Comparison of ENCODE assay signal across 1 cellular context in genomic region chr3:52056968-52057805, GRCh38.
A peak's percentile ranks its signal among the peaks of the same experiment; 100 is the strongest.
TF ChIP-seq lines count a peak whose summit lies in the region.

No MANE protein-coding gene starts in this region.

TF ChIP-seq in HepG2, 621 proteins besides CTCF, POLR2A, EP300 and RAD21 (continued from another document and continues in another):
- TF ChIP-seq GMEB1 (CRISPR knock-in tag; IDR thresholded peaks at IDR 0.05; ENCODE audit: borderline replicate concordance) (peak; percentile 10; the same call in 1 of the 2 replicates), PRDM4 (CRISPR knock-in tag; IDR thresholded peaks at IDR 0.05; ENCODE audit: borderline replicate concordance) (no peak), DPF2 (CRISPR knock-in tag; IDR thresholded peaks at IDR 0.05; ENCODE audit: borderline replicate concordance, low read depth) (no peak), NBN (conservative IDR thresholded peaks at IDR 0.05) (no peak), ZNF331 (CRISPR knock-in tag; IDR thresholded peaks at IDR 0.05) (no peak), ZNF414 (CRISPR knock-in tag; IDR thresholded peaks at IDR 0.05) (0 out of 2 replicates have a peak, but pooled peaks have one; percentile 50), ZNF44 (CRISPR knock-in tag; IDR thresholded peaks at IDR 0.05) (no peak), ZNF264 (CRISPR knock-in tag; IDR thresholded peaks at IDR 0.05) (no peak), ZNF629 (CRISPR knock-in tag; conservative IDR thresholded peaks at IDR 0.05) (no peak), ARNTL (CRISPR knock-in tag; IDR thresholded peaks at IDR 0.05) (peak; percentile 99), ZNF367 (CRISPR knock-in tag; IDR thresholded peaks at IDR 0.05; ENCODE audit: borderline replicate concordance) (no peak), BRCA1 (CRISPR knock-in tag; IDR thresholded peaks at IDR 0.05) (no peak), ATF1 (CRISPR knock-in tag; IDR thresholded peaks at IDR 0.05) (no peak), ZNF879 (CRISPR knock-in tag; IDR thresholded peaks at IDR 0.05) (no peak), ZFP36L2 (CRISPR knock-in tag; IDR thresholded peaks at IDR 0.05) (no peak), DZIP1 (CRISPR knock-in tag; IDR thresholded peaks at IDR 0.05) (no peak), ONECUT2 (CRISPR knock-in tag; IDR thresholded peaks at IDR 0.05) (no peak), RNF219 (CRISPR knock-in tag; IDR thresholded peaks at IDR 0.05) (no peak), ZNF570 (CRISPR knock-in tag; IDR thresholded peaks at IDR 0.05; ENCODE audit: borderline replicate concordance) (no peak), ZKSCAN1 (IDR thresholded peaks at IDR 0.05; ENCODE audit: low read length) (peak; percentile 99), RARG (CRISPR knock-in tag; IDR thresholded peaks at IDR 0.05; ENCODE audit: low read depth) (no peak), TFE3 (CRISPR knock-in tag; IDR thresholded peaks at IDR 0.05) (peak; percentile 74; the same call in 1 of the 2 replicates), PHF20 (CRISPR knock-in tag; IDR thresholded peaks at IDR 0.05) (peak; percentile 52), NR2F6 (IDR thresholded peaks at IDR 0.05) (no peak), NR2F6 (CRISPR knock-in tag; IDR thresholded peaks at IDR 0.05) (0 out of 2 replicates have a peak, but pooled peaks have one; percentile 8), ZNF329 (CRISPR knock-in tag; IDR thresholded peaks at IDR 0.05; ENCODE audit: low read depth) (no peak), ZNF747 (CRISPR knock-in tag; IDR thresholded peaks at IDR 0.05; ENCODE audit: borderline replicate concordance) (no peak), JUN (CRISPR knock-in tag; IDR thresholded peaks at IDR 0.05) (no peak), POGK (CRISPR knock-in tag; conservative IDR thresholded peaks at IDR 0.05) (0 out of 2 replicates have a peak, but pooled peaks have one; percentile 10), NCOA1 (CRISPR knock-in tag; IDR thresholded peaks at IDR 0.05) (no peak), ZNF101 (CRISPR knock-in tag; IDR thresholded peaks at IDR 0.05; ENCODE audit: borderline replicate concordance, low read depth) (no peak), AFF4 (CRISPR knock-in tag; IDR thresholded peaks at IDR 0.05) (no peak), CCDC6 (CRISPR knock-in tag; IDR thresholded peaks at IDR 0.05) (no peak), MEF2D (CRISPR knock-in tag; IDR thresholded peaks at IDR 0.05) (peak; percentile 23; the same call in 1 of the 2 replicates), TOE1 (CRISPR knock-in tag; IDR thresholded peaks at IDR 0.05) (no peak), SP1 (IDR thresholded peaks at IDR 0.05) (peak; percentile 74; the same call in 1 of the 2 replicates), SP1 (CRISPR knock-in tag; IDR thresholded peaks at IDR 0.05) (peak; percentile 85), ZNF34 (CRISPR knock-in tag; IDR thresholded peaks at IDR 0.05; ENCODE audit: borderline replicate concordance) (no peak), ELF3 (CRISPR knock-in tag; IDR thresholded peaks at IDR 0.05) (no peak), IRX3 (CRISPR knock-in tag; IDR thresholded peaks at IDR 0.05; ENCODE audit: borderline replicate concordance, low read depth) (no peak), ZSCAN30 (CRISPR knock-in tag; IDR thresholded peaks at IDR 0.05) (no peak), ZBTB34 (CRISPR knock-in tag; IDR thresholded peaks at IDR 0.05) (no peak), ZNF512 (CRISPR knock-in tag; IDR thresholded peaks at IDR 0.05) (no peak), PHF8 (CRISPR knock-in tag; IDR thresholded peaks at IDR 0.05) (peak; percentile 46; the same call in 1 of the 2 replicates), HOXA3 (CRISPR knock-in tag; IDR thresholded peaks at IDR 0.05) (peak; percentile 47), ZNF143 (CRISPR knock-in tag; IDR thresholded peaks at IDR 0.05) (peak; percentile 56)
